Comparison of ENCODE assay signal across 1 cellular context in genomic region chr19:7962644-7963268, GRCh38.
TF ChIP-seq lines count a peak whose summit lies in the region.

No MANE protein-coding gene starts in this region.

TF ChIP-seq in HepG2, 621 proteins besides CTCF, POLR2A, EP300 and RAD21:
- peak; percentile 96 for TF ChIP-seq MAFF (IDR thresholded peaks at IDR 0.05; ENCODE audit: low read depth, low read length)
- TF ChIP-seq MAFK (conservative IDR thresholded peaks at IDR 0.05 in 1 of 2, IDR thresholded peaks at IDR 0.05 in 1 of 2; ENCODE audit: low read length in 2 of 2): peak; percentile 96 to 97
- peak; percentile 64 for TF ChIP-seq AGO2 (optimal IDR thresholded peaks at IDR 0.05; ENCODE audit: low read depth, low read length)
- TF ChIP-seq MEF2D (CRISPR knock-in tag; IDR thresholded peaks at IDR 0.05): no peak
- TF ChIP-seq PBX2 (CRISPR knock-in tag; IDR thresholded peaks at IDR 0.05): no peak
- peak; percentile 52 for TF ChIP-seq RBM22 (optimal IDR thresholded peaks at IDR 0.05; ENCODE audit: low read length)
- 0 out of 2 replicates have a peak, but pooled peaks have one; percentile 40 for TF ChIP-seq MAFG (CRISPR knock-in tag; IDR thresholded peaks at IDR 0.05)
- no peak for TF ChIP-seq YEATS2 (CRISPR knock-in tag; IDR thresholded peaks at IDR 0.05; ENCODE audit: borderline replicate concordance)
- TF ChIP-seq ARID3A (IDR thresholded peaks at IDR 0.05; ENCODE audit: low read depth, low read length): no peak
- TF ChIP-seq ZBTB38 (CRISPR knock-in tag; IDR thresholded peaks at IDR 0.05): peak; percentile 96
- TF ChIP-seq ZNF687 (CRISPR knock-in tag; IDR thresholded peaks at IDR 0.05): peak; percentile 35; the same call in 1 of the 2 replicates
TF ChIP-seq in HepG2: peak in this region for 7.
